ENCODE assay signal across 24 cellular contexts in the genomic region with DNA sequence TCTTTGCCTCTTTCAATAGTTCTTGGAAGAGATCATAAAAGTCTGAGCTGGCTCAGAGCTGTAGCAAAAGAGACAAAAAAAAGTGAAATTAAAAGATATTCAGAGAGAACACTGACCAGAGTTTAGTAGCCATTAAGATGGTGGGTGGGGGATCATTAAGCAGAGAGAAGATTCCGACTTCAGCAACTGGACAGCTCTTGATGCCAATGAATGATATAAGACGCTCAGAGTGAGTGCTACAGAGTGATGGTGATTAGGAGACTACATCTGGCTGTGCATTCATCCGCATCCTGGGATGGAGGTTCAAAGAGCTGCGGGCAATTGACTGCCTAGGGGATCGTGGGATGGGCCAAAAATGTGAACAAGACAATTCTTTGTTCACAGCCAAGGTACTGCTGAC.
"Had no signal": no experiment of that assay in that cellular context is flagged by ENCODE, and none has a peak within 500 bp of the region (broad histone marks: within the 10 kb centered on the region; RNA-seq: fewer than 3 reads in every experiment).

No MANE protein-coding gene starts in this region.

- H3K4me1 ChIP-seq: colonic mucosa, heart left ventricle, left lung, pancreas, psoas muscle, right atrium auricular region, vagina had no signal

- H3K27me3 ChIP-seq: colonic mucosa, heart left ventricle, left lung, pancreas, right atrium auricular region, vagina had no signal

- H3K9me3 Mint-ChIP-seq: activated naive CD4-positive, alpha-beta T cell treated with anti-CD3 and anti-CD28 coated beads for 36 hours; mesothelial cell of epicardium; type B pancreatic cell had no signal

- H3K36me3 Mint-ChIP-seq: activated naive CD8-positive, alpha-beta T cell treated with anti-CD3 and anti-CD28 coated beads, Interleukin-2, amount 10 ng/mL, durations not matched to agents 7 days and 5 days; mesothelial cell of epicardium; natural killer cell; type B pancreatic cell had no signal

- ATAC-seq: activated T-cell treated with anti-CD3 and anti-CD28 coated beads, Interleukin-2, amount 50 U/mL, for 72 hours; heart left ventricle; left lung; natural killer cell; pancreas; psoas muscle had no signal

- H3K27me3 Mint-ChIP-seq: activated naive CD8-positive, alpha-beta T cell treated with anti-CD3 and anti-CD28 coated beads, Interleukin-2, amount 10 ng/mL, durations not matched to agents 7 days and 5 days had no signal

- H3K27ac Mint-ChIP-seq: activated naive CD4-positive, alpha-beta T cell treated with anti-CD3 and anti-CD28 coated beads for 36 hours; activated naive CD8-positive, alpha-beta T cell treated with anti-CD3 and anti-CD28 coated beads, Interleukin-2, amount 10 ng/mL, durations not matched to agents 7 days and 5 days; activated T-cell treated with anti-CD3 and anti-CD28 coated beads, Interleukin-2, amount 50 U/mL, for 72 hours; immature natural killer cell; mesothelial cell of epicardium; natural killer cell; type B pancreatic cell had no signal

- H3K4me3 Mint-ChIP-seq: activated naive CD4-positive, alpha-beta T cell treated with anti-CD3 and anti-CD28 coated beads for 36 hours; activated naive CD8-positive, alpha-beta T cell treated with anti-CD3 and anti-CD28 coated beads, Interleukin-2, amount 10 ng/mL, durations not matched to agents 7 days and 5 days; activated T-cell treated with anti-CD3 and anti-CD28 coated beads, Interleukin-2, amount 50 U/mL, for 72 hours; immature natural killer cell; mesothelial cell of epicardium; natural killer cell; type B pancreatic cell had no signal

- H3K4me1 Mint-ChIP-seq: activated naive CD8-positive, alpha-beta T cell treated with anti-CD3 and anti-CD28 coated beads, Interleukin-2, amount 10 ng/mL, durations not matched to agents 7 days and 5 days; immature natural killer cell; natural killer cell had no signal

- H3K36me3 ChIP-seq: colonic mucosa, heart left ventricle, left lung, pancreas, right atrium auricular region, thoracic aorta, vagina had no signal

- H3K27ac ChIP-seq: colonic mucosa, epithelial cell of prostate, heart left ventricle, left lung, pancreas, psoas muscle, right atrium auricular region, thoracic aorta, vagina had no signal

- DNase-seq: activated CD4-positive, alpha-beta T cell treated with anti-CD3 and anti-CD28 coated beads for 4 hours; activated CD4-positive, alpha-beta T cell treated with anti-CD3 and anti-CD28 coated beads, Interleukin-2, amount 50 U/mL, for 48 hours; activated CD4-positive, CD25-positive, alpha-beta regulatory T cell; activated effector memory CD4-positive, alpha-beta T cell treated with Interleukin-2 at 50 U/mL for 16 hours; activated naive CD4-positive, alpha-beta T cell treated with anti-CD3 and anti-CD28 coated beads for 36 hours; activated naive CD8-positive, alpha-beta T cell treated with anti-CD3 and anti-CD28 coated beads, Interleukin-2, amount 10 ng/mL, durations not matched to agents 7 days and 5 days; activated T-cell treated with anti-CD3 and anti-CD28 coated beads, Interleukin-2, amount 50 U/mL, for 72 hours; amygdala; colonic mucosa; heart left ventricle; immature natural killer cell; left lung; natural killer cell; pancreas; psoas muscle; stimulated activated CD4-positive, alpha-beta T cell treated with anti-CD3 and anti-CD28 coated beads, Interleukin-4, amount 100 ng/mL, for 24 hours; stimulated activated naive CD4-positive, alpha-beta T cell treated with Interleukin-2 at 50 U/mL for 16 hours had no signal

- H3K9me3 ChIP-seq: colonic mucosa, heart left ventricle, left lung, pancreas, psoas muscle, right atrium auricular region, thoracic aorta, vagina had no signal

- H3K4me3 ChIP-seq: colonic mucosa, heart left ventricle, left lung, lung, pancreas, psoas muscle, right atrium auricular region, thoracic aorta, vagina had no signal
